14 cellular contexts compared by ENCODE assay signal in genomic region chr17:51947160-51947559, GRCh38.
"Had no signal": no experiment of that assay in that cellular context is flagged by ENCODE, and none has a peak within 500 bp of the region (broad histone marks: within the 10 kb centered on the region; RNA-seq: fewer than 3 reads in every experiment).

No MANE protein-coding gene starts in this region.

- H3K4me1 Mint-ChIP-seq: activated CD4-positive, alpha-beta T cell treated with anti-CD3 and anti-CD28 coated beads, Interleukin-2, amount 10 ng/mL, durations not matched to agents 24 days and 14 days; activated naive CD8-positive, alpha-beta T cell treated with anti-CD3 and anti-CD28 coated beads, Interleukin-2, amount 50 U/mL, for 24 hours; neural progenitor cell; WTC11 had no signal

- H3K27ac Mint-ChIP-seq: activated CD4-positive, alpha-beta T cell treated with anti-CD3 and anti-CD28 coated beads, Interleukin-2, amount 10 ng/mL, durations not matched to agents 24 days and 14 days; activated naive CD8-positive, alpha-beta T cell treated with anti-CD3 and anti-CD28 coated beads, Interleukin-2, amount 50 U/mL, for 24 hours; activated T-helper 1 cell treated with anti-CD3 and anti-CD28 coated beads, Interleukin-12 subunit alpha, Interleukin-12 subunit beta, Interleukin-2, Interleukin-4 antibody, amounts not matched to agents 30 ng/mL and 10 ng/mL and 1 ng/mL, durations not matched to agents 14 hours and 24 hours and 36 hours; neural progenitor cell; WTC11 had no signal

- H3K4me3 ChIP-seq: cardiac muscle cell, heart left ventricle, neural progenitor cell, pancreas, stomach, thoracic aorta, vagina had no signal

- H3K9me3 ChIP-seq: heart left ventricle, pancreas, stomach, thoracic aorta, vagina had no signal

- ATAC-seq: activated naive CD8-positive, alpha-beta T cell treated with anti-CD3 and anti-CD28 coated beads, Interleukin-2, amount 50 U/mL, for 24 hours; heart left ventricle; pancreas; WTC11 had no signal

- H3K9me3 Mint-ChIP-seq: activated CD4-positive, alpha-beta T cell treated with anti-CD3 and anti-CD28 coated beads, Interleukin-2, amount 10 ng/mL, durations not matched to agents 24 days and 14 days; activated naive CD8-positive, alpha-beta T cell treated with anti-CD3 and anti-CD28 coated beads, Interleukin-2, amount 50 U/mL, for 24 hours; activated T-helper 1 cell treated with anti-CD3 and anti-CD28 coated beads, Interleukin-12 subunit alpha, Interleukin-12 subunit beta, Interleukin-2, Interleukin-4 antibody, amounts not matched to agents 30 ng/mL and 10 ng/mL and 1 ng/mL, durations not matched to agents 14 hours and 24 hours and 36 hours; neural progenitor cell had no signal

- H3K27me3 ChIP-seq: cardiac muscle cell, heart left ventricle, neural progenitor cell, pancreas, stomach, vagina had no signal

- H3K4me3 Mint-ChIP-seq: activated CD4-positive, alpha-beta T cell treated with anti-CD3 and anti-CD28 coated beads, Interleukin-2, amount 10 ng/mL, durations not matched to agents 24 days and 14 days; activated naive CD8-positive, alpha-beta T cell treated with anti-CD3 and anti-CD28 coated beads, Interleukin-2, amount 50 U/mL, for 24 hours; activated T-helper 1 cell treated with anti-CD3 and anti-CD28 coated beads, Interleukin-12 subunit alpha, Interleukin-12 subunit beta, Interleukin-2, Interleukin-4 antibody, amounts not matched to agents 30 ng/mL and 10 ng/mL and 1 ng/mL, durations not matched to agents 14 hours and 24 hours and 36 hours; neural progenitor cell; WTC11 had no signal

- H3K27me3 Mint-ChIP-seq: activated CD4-positive, alpha-beta T cell treated with anti-CD3 and anti-CD28 coated beads, Interleukin-2, amount 10 ng/mL, durations not matched to agents 24 days and 14 days had no signal

- H3K4me1 ChIP-seq: heart left ventricle, neural progenitor cell, pancreas, stomach, vagina had no signal

- H3K36me3 Mint-ChIP-seq: neural progenitor cell had no signal

- H3K36me3 ChIP-seq: cardiac muscle cell, heart left ventricle, neural progenitor cell, pancreas, stomach, thoracic aorta, vagina had no signal

- DNase-seq: activated CD4-positive, alpha-beta T cell treated with anti-CD3 and anti-CD28 coated beads, Interleukin-2, amount 10 ng/mL, durations not matched to agents 24 days and 14 days; activated naive CD4-positive, alpha-beta T cell; activated naive CD8-positive, alpha-beta T cell treated with anti-CD3 and anti-CD28 coated beads, Interleukin-2, amount 50 U/mL, for 24 hours; foreskin melanocyte; heart left ventricle; pancreas; retina; stomach had no signal
